ENCODE assay signal across 8 cellular contexts in genomic region chr21:14403681-14404318, GRCh38. TPM values are rescaled to one million over a fixed set of nuclear protein-coding genes. Genes with fewer than 3 reads are reported as not detected.
DNase-seq lines count a peak whose midpoint lies in the region; ATAC-seq and TF ChIP-seq lines count a peak whose summit lies in the region.

No MANE protein-coding gene starts in this region.

- DNase-seq in AG08395 (ENCODE audit: low spot score) (peak; percentile 19), LoVo (ENCODE audit: low spot score) (peak; percentile 43), WERI-Rb-1 (no peak), iPS-NIHi11 (ENCODE audit: low spot score) (peak; percentile 24), upper lobe of left lung (no peak), NCI-H1930 (lab: John Stamatoyannopoulos, UW) (no peak)

- TF ChIP-seq POLR2A in upper lobe of left lung (IDR thresholded peaks at IDR 0.05), result no peak

- ATAC-seq in upper lobe of left lung (ENCODE audit: low FRiP score in 2 of 2) (peak in 1 of 2 donors; percentile 67), HG03571 (IDR thresholded peaks at IDR 0.05; ENCODE audit: unreplicated experiment) (no peak)

- 41 to 42% methylated on average over 1 of the region's 1 CpG for WGBS in upper lobe of left lung, 2 donors

- H3K4me3 ChIP-seq in WERI-Rb-1 (ENCODE audit: low read depth, low read length) (no peak overlapping the region; the same call in 1 of the 2 replicates), upper lobe of left lung (no peak overlapping the region)

- TF ChIP-seq CTCF in GM12872 (IDR thresholded peaks at IDR 0.05; ENCODE audit: insufficient read depth, low read depth, low read length) (peak; percentile 65), WERI-Rb-1 (IDR thresholded peaks at IDR 0.05; ENCODE audit: low read depth, low read length) (peak; percentile 49), upper lobe of left lung (IDR thresholded peaks at IDR 0.05) (peak; percentile 8 to 57 (median 40))

- H3K36me3 ChIP-seq in WERI-Rb-1 (no peaks in the 10 kb centered on the region), upper lobe of left lung (no peaks in the 10 kb centered on the region)

- no peaks in the 10 kb centered on the region for H3K9me3 ChIP-seq in WERI-Rb-1 (ENCODE audit: severe bottlenecking)
- no peaks in the 10 kb centered on the region for H3K9me3 ChIP-seq in upper lobe of left lung

- H3K27ac ChIP-seq in WERI-Rb-1 (no peak overlapping the region), upper lobe of left lung (no peak overlapping the region)

- H3K4me1 ChIP-seq in upper lobe of left lung, result no peaks in the 10 kb centered on the region

- H3K27me3 ChIP-seq in WERI-Rb-1 (ENCODE audit: insufficient read depth, low read depth, severe bottlenecking) (no peaks in the 10 kb centered on the region), upper lobe of left lung (no peaks in the 10 kb centered on the region)

- TF ChIP-seq EP300 in upper lobe of left lung (IDR thresholded peaks at IDR 0.05), result no peak

RNA-seq across cellular contexts. Expression of gene HSPA13, which starts 20.9 kb away (rescaled TPM):
- 10 to 100 TPM in 4 of 6 donors, 1 to 10 TPM in 2; 2.1 to 30.2 (median 22.6) TPM for total RNA-seq in upper lobe of left lung

Comparison
In these comparisons a context has a peak if more than half of its experiments do, and no peak if none do; other contexts are left out.
1. DNase-seq: peak in AG08395 (single experiment), LoVo (single experiment) and iPS-NIHi11 (single experiment); none in WERI-Rb-1 (single experiment), upper lobe of left lung (0 of 2) and NCI-H1930 (0 of 2).
2. Peak in every context shown above with its lines, with median percentiles within 50 percentile points of each other: CTCF ChIP-seq.